2 cellular contexts compared by ENCODE assay signal in the genomic region with DNA sequence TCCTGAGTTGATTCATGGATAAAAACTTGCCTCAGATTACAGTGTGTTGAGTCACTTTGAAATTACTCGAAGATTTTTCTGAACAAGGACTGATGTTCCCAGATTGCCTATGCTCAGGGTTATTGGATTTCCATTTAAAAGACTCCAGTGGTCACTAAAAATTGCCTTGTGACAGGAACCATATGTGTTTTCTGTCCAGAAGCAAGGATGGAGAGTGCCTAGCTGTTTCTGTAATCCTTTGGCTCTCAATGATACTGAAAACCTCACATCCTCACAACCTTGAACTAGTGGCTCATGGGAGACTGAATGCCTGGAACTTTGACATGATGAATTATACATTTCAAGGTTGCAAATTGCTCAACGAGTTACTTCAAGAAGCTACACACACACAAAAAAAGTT.
TF ChIP-seq lines count a peak whose summit lies in the region.

No MANE protein-coding gene starts in this region.

TF ChIP-seq in IMR-90, 13 proteins besides CTCF, POLR2A, EP300 and RAD21 (continued from another document):
- TF ChIP-seq RCOR1 (IDR thresholded peaks at IDR 0.05; ENCODE audit: insufficient replicate concordance, low read length) = no peak
- no peak for TF ChIP-seq ELK1 (IDR thresholded peaks at IDR 0.05; ENCODE audit: borderline replicate concordance, low read depth, low read length)

TF ChIP-seq in SK-N-SH treated with all-trans-retinoic acid at 6 μM for 48 hours, 23 proteins besides CTCF, POLR2A, EP300 and RAD21 (continued from another document):
- no peak for TF ChIP-seq PATZ1 (CRISPR knock-in tag; IDR thresholded peaks at IDR 0.05; ENCODE audit: borderline replicate concordance)
- no peak for TF ChIP-seq ZFP30 (CRISPR knock-in tag; IDR thresholded peaks at IDR 0.05)
- TF ChIP-seq ZNF8 (CRISPR knock-in tag; IDR thresholded peaks at IDR 0.05) = no peak
